15 cellular contexts compared by ENCODE assay signal in the genomic region with DNA sequence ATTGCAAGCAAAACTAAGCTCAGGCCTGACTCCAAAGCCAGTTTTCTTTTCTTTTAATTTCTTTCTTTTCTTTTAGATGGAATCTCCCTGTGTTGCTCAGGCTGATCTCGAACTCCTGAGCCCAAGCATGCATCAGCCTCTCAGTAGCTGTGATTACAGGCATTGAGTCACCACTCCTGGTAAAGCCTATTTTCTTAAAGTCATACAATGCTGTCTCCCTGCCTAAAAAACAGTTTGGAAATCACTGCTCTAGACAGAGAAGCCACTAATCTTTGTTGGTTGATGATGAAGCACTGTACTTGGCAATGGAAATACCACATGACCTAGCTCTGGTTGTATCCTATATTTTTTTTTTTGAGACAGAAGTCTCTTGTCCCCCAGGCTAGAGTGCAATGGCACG. TPM values are rescaled to one million over a fixed set of nuclear protein-coding genes. Genes with fewer than 3 reads are reported as not detected.
A peak's percentile ranks its signal among the peaks of the same experiment; 100 is the strongest.
DNase-seq lines count a peak whose midpoint lies in the region; ATAC-seq and TF ChIP-seq lines count a peak whose summit lies in the region.
"Had no signal": no experiment of that assay in that cellular context is flagged by ENCODE, and none has a peak within 500 bp of the region (broad histone marks: within the 10 kb centered on the region; RNA-seq: fewer than 3 reads in every experiment).

No MANE protein-coding gene starts in this region.

- TF ChIP-seq CTCF in choroid plexus epithelial cell (conservative IDR thresholded peaks at IDR 0.05; ENCODE audit: low read depth, low read length): no peak
- no peak for TF ChIP-seq CTCF in tibial artery (IDR thresholded peaks at IDR 0.05)

- H3K79me1 ChIP-seq in mesenchymal stem cell (replicated peaks; ENCODE audit: low read length, poor library complexity, severe bottlenecking): no peaks in the 10 kb centered on the region

- no peak overlapping the region for H2AK5ac ChIP-seq in mesenchymal stem cell (ENCODE audit: low read length, severe bottlenecking)

- ATAC-seq in HG03432 (IDR thresholded peaks at IDR 0.05; ENCODE audit: unreplicated experiment): no peak

- no peak overlapping the region for H3K23ac ChIP-seq in mesenchymal stem cell (ENCODE audit: low read length in 2 of 2)

- no peaks in the 10 kb centered on the region for H3K4me1 ChIP-seq in mesenchymal stem cell (ENCODE audit: control insufficient read depth, insufficient read depth, low read depth, low read length)
- H3K4me1 ChIP-seq in tibial artery: peaks cover 0 to 21% (median 11%) of the 10 kb centered on the region in 4 donors

- no peak overlapping the region for H3K9ac ChIP-seq in mesenchymal stem cell (ENCODE audit: low read length)

- H2AFZ ChIP-seq in mesenchymal stem cell (ENCODE audit: low read depth, low read length): no peak overlapping the region

- H3K27ac ChIP-seq in mesenchymal stem cell (ENCODE audit: low read length, poor library complexity, severe bottlenecking): no peak overlapping the region
- H3K27ac ChIP-seq in tibial artery: no peak overlapping the region

- intact Hi-C loops in tibial artery (cut with DNase I; ENCODE audit: low total_unique reads): no loop called here

- no peak overlapping the region for H4K91ac ChIP-seq in mesenchymal stem cell (ENCODE audit: low read length)

- H3K9me3 ChIP-seq in mesenchymal stem cell (ENCODE audit: control insufficient read depth, low read length): no peaks in the 10 kb centered on the region
- H3K9me3 ChIP-seq in tibial artery: no peaks in the 10 kb centered on the region

- 85% methylated on average over 2 of the region's 2 CpGs for WGBS in mesenchymal stem cell

- no peak overlapping the region for H3K18ac ChIP-seq in mesenchymal stem cell (ENCODE audit: low read depth in 1 of 2, low read length in 2 of 2)

- H3K27me3 ChIP-seq in mesenchymal stem cell (ENCODE audit: control insufficient read depth in 1 of 2, insufficient read depth in 1 of 2, low read length in 2 of 2) (no peaks in the 10 kb centered on the region), tibial artery (no peaks in the 10 kb centered on the region)

- peak; percentile 56 for DNase-seq in AG20443 (ENCODE audit: low spot score)
- peak; percentile 78 for DNase-seq in M059J (ENCODE audit: low read depth)
- DNase-seq in choroid plexus epithelial cell (ENCODE audit: low read depth): peak; percentile 51
- DNase-seq in mesenchymal stem cell: peak; percentile 71
- DNase-seq in erythroblast (lab: John Stamatoyannopoulos, UW): no peak
- no peak for DNase-seq in HuH-7.5 (ENCODE audit: low spot score)
- DNase-seq in tibial artery: no peak
- DNase-seq: activated CD4-positive, alpha-beta T cell treated with anti-CD3 and anti-CD28 coated beads, Interleukin-2, amount 50 U/mL, for 4 hours; cortex of kidney; KBM-7; NCI-H1417 treated with DMSO at 0.1 percent for 48 hours; NCI-H2227 treated with DMSO at 0.1 percent for 48 hours; stimulated activated CD4-positive, alpha-beta T cell treated with anti-CD3 and anti-CD28 coated beads, Interleukin-1b, Interleukin-23, amount 100 ng/mL, for 48 hours had no signal

- no peak overlapping the region for H2BK15ac ChIP-seq in mesenchymal stem cell (ENCODE audit: low read depth, poor library complexity, severe bottlenecking)

- H4K8ac ChIP-seq in mesenchymal stem cell (ENCODE audit: low read length): no peak overlapping the region

- TF ChIP-seq POLR2A in erythroblast (IDR thresholded peaks at IDR 0.05; ENCODE audit: low read length): no peak

- H3K4me2 ChIP-seq in mesenchymal stem cell (ENCODE audit: low read length, poor library complexity, severe bottlenecking): no peak overlapping the region

- H3K36me3 ChIP-seq in mesenchymal stem cell (ENCODE audit: control insufficient read depth in 1 of 2, insufficient read depth in 2 of 2, low read depth in 1 of 2, low read length in 2 of 2) (no peaks in the 10 kb centered on the region), tibial artery (no peaks in the 10 kb centered on the region)

- no peak overlapping the region for H3K4ac ChIP-seq in mesenchymal stem cell (ENCODE audit: low read depth in 1 of 2, low read length in 2 of 2)

- H3K4me3 ChIP-seq in choroid plexus epithelial cell (ENCODE audit: low read depth, low read length) (no peak overlapping the region), mesenchymal stem cell (ENCODE audit: insufficient read depth in 1 of 2, low read depth in 1 of 2, low read length in 2 of 2) (no peak overlapping the region), tibial artery (no peak overlapping the region)
- H3K4me3 ChIP-seq: lung had no signal

- H2BK12ac ChIP-seq in mesenchymal stem cell (ENCODE audit: low read length in 2 of 2): no peak overlapping the region

- no peak overlapping the region for H2BK120ac ChIP-seq in mesenchymal stem cell (ENCODE audit: low read depth, low read length)

- no peak overlapping the region for H3K14ac ChIP-seq in mesenchymal stem cell (ENCODE audit: low read length in 2 of 2)

- H2BK5ac ChIP-seq in mesenchymal stem cell (ENCODE audit: low read depth, low read length, poor library complexity, severe bottlenecking): no peak overlapping the region

RNA-seq across cellular contexts. Expression of a gene that starts 33.1 kb away (rescaled TPM):
- 52.2 and 60.9 TPM in 2 replicates for total RNA-seq in M059J (2014; rRNA removed; shearing (Covaris generic))
- 65.7 TPM for polyA plus RNA-seq in mesenchymal stem cell (2013, experiment 1 of 2)
- polyA plus RNA-seq in mesenchymal stem cell (2013, experiment 2 of 2): 65.9 TPM

Comparison
In these comparisons a context has a peak if more than half of its experiments do, and no peak if none do; other contexts are left out.
1. DNase-seq: peak in AG20443 (single experiment), M059J (single experiment), choroid plexus epithelial cell (single experiment) and mesenchymal stem cell (single experiment); none in erythroblast (0 of 2), HuH-7.5 (single experiment) and tibial artery (0 of 2).